25 cellular contexts compared by ENCODE assay signal in the genomic region with DNA sequence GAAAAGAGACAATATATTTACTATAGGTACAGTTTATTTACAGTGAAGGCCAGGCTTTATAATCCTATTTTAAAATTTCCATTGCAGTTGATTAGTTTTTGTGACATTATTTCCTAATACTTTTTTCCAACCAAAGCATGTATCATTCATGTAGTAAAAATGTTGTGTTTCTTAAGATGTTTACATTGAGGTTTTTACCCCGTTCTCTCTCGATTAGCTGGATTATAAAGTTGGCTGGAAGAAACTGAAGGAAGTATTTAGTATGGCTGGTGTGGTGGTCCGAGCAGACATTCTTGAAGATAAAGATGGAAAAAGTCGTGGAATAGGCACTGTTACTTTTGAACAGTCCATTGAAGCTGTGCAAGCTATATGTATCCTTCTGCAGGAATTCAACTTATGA. TPM values are rescaled to one million over a fixed set of nuclear protein-coding genes. Genes with fewer than 3 reads are reported as not detected.
"Had no signal": no experiment of that assay in that cellular context is flagged by ENCODE, and none has a peak within 500 bp of the region (broad histone marks: within the 10 kb centered on the region; RNA-seq: fewer than 3 reads in every experiment).

No MANE protein-coding gene starts in this region.

- H3K27ac Mint-ChIP-seq: activated CD4-positive, alpha-beta memory T cell treated with anti-CD3 and anti-CD28 coated beads for 36 hours; activated naive CD8-positive, alpha-beta T cell treated with anti-CD3 and anti-CD28 coated beads, Interleukin-2, amount 50 U/mL, for 24 hours; activated T-helper 17 cell treated with anti-CD3 and anti-CD28 coated beads, Interleukin-2, amount 50 U/mL, for 72 hours; mesothelial cell of epicardium had no signal

- H3K4me1 ChIP-seq: breast epithelium, foreskin keratinocyte, parathyroid adenoma had no signal

- H3K4me3 ChIP-seq: ascending aorta, breast epithelium, esophagus muscularis mucosa, lung, tibial artery had no signal

- H3K9ac ChIP-seq: parathyroid adenoma had no signal

- H3K4me3 Mint-ChIP-seq: activated CD4-positive, alpha-beta memory T cell treated with anti-CD3 and anti-CD28 coated beads for 36 hours; activated naive CD8-positive, alpha-beta T cell treated with anti-CD3 and anti-CD28 coated beads, Interleukin-2, amount 50 U/mL, for 24 hours; activated T-helper 17 cell treated with anti-CD3 and anti-CD28 coated beads, Interleukin-2, amount 50 U/mL, for 72 hours; mesothelial cell of epicardium; natural killer cell treated with Interleukin-12 subunit alpha and Interleukin-12 subunit beta and Interleukin-15 and Interleukin-18, amount 100 ng/mL, for 72 hours had no signal

- ATAC-seq: activated naive CD8-positive, alpha-beta T cell treated with anti-CD3 and anti-CD28 coated beads, Interleukin-2, amount 50 U/mL, for 24 hours; activated T-helper 17 cell treated with anti-CD3 and anti-CD28 coated beads, Interleukin-2, amount 50 U/mL, for 72 hours; foreskin keratinocyte; left lobe of liver; natural killer cell treated with Interleukin-12 subunit alpha and Interleukin-12 subunit beta and Interleukin-15 and Interleukin-18, amount 100 ng/mL, for 72 hours; sciatic nerve had no signal

- DNase-seq: activated CD4-positive, alpha-beta memory T cell treated with anti-CD3 and anti-CD28 coated beads for 36 hours; activated naive CD4-positive, alpha-beta T cell treated with Interleukin-2 at 50 U/mL for 16 hours; activated naive CD8-positive, alpha-beta T cell treated with anti-CD3 and anti-CD28 coated beads, Interleukin-2, amount 50 U/mL, for 24 hours; activated T-cell treated with anti-CD3 and anti-CD28 coated beads for 4 hours; cortex of kidney; effector CD8-positive, alpha-beta T cell; foreskin keratinocyte; hypothalamus; stimulated activated CD4-positive, alpha-beta T cell treated with anti-CD3 and anti-CD28 coated beads, Interleukin-4, amount 100 ng/mL, for 4 hours; stimulated activated naive CD4-positive, alpha-beta T cell; substantia nigra; tibial artery; WERI-Rb-1 had no signal

- H3K9me3 Mint-ChIP-seq: activated CD4-positive, alpha-beta memory T cell treated with anti-CD3 and anti-CD28 coated beads for 36 hours; activated naive CD8-positive, alpha-beta T cell treated with anti-CD3 and anti-CD28 coated beads, Interleukin-2, amount 50 U/mL, for 24 hours; activated T-helper 17 cell treated with anti-CD3 and anti-CD28 coated beads, Interleukin-2, amount 50 U/mL, for 72 hours; mesothelial cell of epicardium; natural killer cell treated with Interleukin-12 subunit alpha and Interleukin-12 subunit beta and Interleukin-15 and Interleukin-18, amount 100 ng/mL, for 72 hours had no signal

- H3K27me3 ChIP-seq: ascending aorta, breast epithelium, esophagus muscularis mucosa, foreskin keratinocyte, neutrophil, tibial artery had no signal

- H2AFZ ChIP-seq: parathyroid adenoma had no signal

- H3K9me3 ChIP-seq: ascending aorta, breast epithelium, esophagus muscularis mucosa, neutrophil, tibial artery had no signal

- H3K27ac ChIP-seq: ascending aorta, breast epithelium, esophagus muscularis mucosa, foreskin keratinocyte, neutrophil, parathyroid adenoma, tibial artery, WERI-Rb-1 had no signal

- H3K27me3 Mint-ChIP-seq: activated CD4-positive, alpha-beta memory T cell treated with anti-CD3 and anti-CD28 coated beads for 36 hours; activated naive CD8-positive, alpha-beta T cell treated with anti-CD3 and anti-CD28 coated beads, Interleukin-2, amount 50 U/mL, for 24 hours; activated T-helper 17 cell treated with anti-CD3 and anti-CD28 coated beads, Interleukin-2, amount 50 U/mL, for 72 hours; natural killer cell treated with Interleukin-12 subunit alpha and Interleukin-12 subunit beta and Interleukin-15 and Interleukin-18, amount 100 ng/mL, for 72 hours had no signal

RNA-seq across cellular contexts. Expression of gene PRAM1, which starts 36.4 kb away (rescaled TPM):
- total RNA-seq: ascending aorta, foreskin keratinocyte had no signal
- polyA plus RNA-seq: foreskin keratinocyte, keratinocyte had no signal
